ENCODE assay signal across 18 cellular contexts in the genomic region with DNA sequence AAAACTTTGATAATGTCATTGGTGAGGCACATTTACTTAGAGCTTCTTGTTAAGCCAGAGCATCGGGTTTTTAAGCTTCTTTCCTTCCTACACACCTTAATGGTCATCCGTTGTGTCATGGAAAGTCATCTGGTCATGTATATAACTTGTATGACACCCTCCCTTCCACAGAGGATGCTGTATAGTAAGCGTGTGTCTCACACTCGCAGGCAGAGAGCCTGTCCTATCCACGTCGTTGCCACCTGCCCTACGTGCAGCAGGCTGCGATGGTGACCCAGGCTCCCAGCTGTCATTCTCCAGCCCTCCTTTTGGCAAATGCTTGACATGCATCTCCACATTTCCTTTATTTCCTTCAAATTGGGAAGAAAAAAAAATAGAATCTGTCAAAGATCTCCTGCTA.
DNase-seq lines count a peak whose midpoint lies in the region; ATAC-seq and TF ChIP-seq lines count a peak whose summit lies in the region.
"Had no signal": no experiment of that assay in that cellular context is flagged by ENCODE, and none has a peak within 500 bp of the region (broad histone marks: within the 10 kb centered on the region; RNA-seq: fewer than 3 reads in every experiment).

No MANE protein-coding gene starts in this region.

- H3K79me2 ChIP-seq in DND-41 (ENCODE audit: insufficient read depth, low read length), result no peaks in the 10 kb centered on the region
- H3K79me2 ChIP-seq in GM23248 (ENCODE audit: insufficient read depth), result no peaks in the 10 kb centered on the region
- H3K79me2 ChIP-seq: parathyroid adenoma had no signal

- no peaks in the 10 kb centered on the region for H3K27me3 Mint-ChIP-seq in osteocyte (ENCODE audit: unreplicated experiment)

- peak; percentile 79 for ATAC-seq in DND-41 (ENCODE audit: insufficient read depth, low read depth)
- ATAC-seq: foreskin keratinocyte had no signal

- 70 to 75% methylated on average over 8 of the region's 8 CpGs for WGBS in GM23248 (ENCODE audit: low coverage in 1 of 2, low lambda C conversion rate in 2 of 2, missing lambda C conversion rate in 2 of 2), 2 experiments

- H3K9me3 ChIP-seq in DND-41 (ENCODE audit: insufficient read depth, low read length, severe bottlenecking) (no peaks in the 10 kb centered on the region), Peyer's patch (no peaks in the 10 kb centered on the region), GM23248 (ENCODE audit: low read depth) (no peaks in the 10 kb centered on the region)
- H3K9me3 ChIP-seq: sigmoid colon, tibial artery had no signal

- H3K27ac Mint-ChIP-seq in osteocyte (ENCODE audit: unreplicated experiment), result no peak overlapping the region

- no peak for TF ChIP-seq POLR2A in Peyer's patch (IDR thresholded peaks at IDR 0.05)

- DNase-seq in DND-41 (peak; percentile 74), NCI-H146 (lab: John Stamatoyannopoulos, UW) (peak; percentile 91), Peyer's patch (peak in 1 of 3 donors; percentile 58), osteocyte (ENCODE audit: extremely low spot score, unreplicated experiment) (peak; percentile 59), AG08396 (ENCODE audit: low spot score) (no peak), GM13977 (ENCODE audit: low spot score) (no peak), GM23248 (no peak)
- DNase-seq: activated CD4-positive, alpha-beta T cell treated with anti-CD3 and anti-CD28 coated beads, Interleukin-2, amount 50 U/mL, for 48 hours; activated naive CD4-positive, alpha-beta T cell treated with Interleukin-2 at 50 U/mL for 16 hours; dorsolateral prefrontal cortex; foreskin keratinocyte; hypothalamus; IMR-90; naive B cell; sigmoid colon; stimulated activated naive CD4-positive, alpha-beta T cell; tibial artery had no signal

- H3K9me2 ChIP-seq in GM23248 (ENCODE audit: insufficient read depth), result no peaks in the 10 kb centered on the region

- H3K4me3 ChIP-seq in DND-41 (ENCODE audit: low read depth in 1 of 2, low read length in 2 of 2), result peak overlapping the region in 1 of 2 experiments; percentile 17; a peak in 1 of 4 replicates
- H3K4me3 ChIP-seq in Peyer's patch, result no peak overlapping the region
- H3K4me3 ChIP-seq in GM23248, result no peak overlapping the region
- H3K4me3 ChIP-seq: dorsolateral prefrontal cortex, sigmoid colon, tibial artery had no signal

- H3K36me3 ChIP-seq in DND-41 (ENCODE audit: insufficient read depth, low read length) (no peaks in the 10 kb centered on the region), Peyer's patch (no peaks in the 10 kb centered on the region), GM23248 (ENCODE audit: low read depth) (no peaks in the 10 kb centered on the region)
- H3K36me3 ChIP-seq: sigmoid colon, tibial artery had no signal

- no peaks in the 10 kb centered on the region for H3K36me3 Mint-ChIP-seq in osteocyte (ENCODE audit: unreplicated experiment)

- H3K27me3 ChIP-seq in DND-41 (ENCODE audit: insufficient read depth, low read length, poor library complexity) (no peaks in the 10 kb centered on the region), Peyer's patch (no peaks in the 10 kb centered on the region), GM23248 (replicated peaks; ENCODE audit: insufficient read depth) (no peaks in the 10 kb centered on the region)
- H3K27me3 ChIP-seq: foreskin keratinocyte, sigmoid colon, tibial artery had no signal

- H3K4me2 ChIP-seq in DND-41 (ENCODE audit: insufficient read depth, low read length) (peak overlapping the region; percentile 46), GM23248 (ENCODE audit: unreplicated experiment) (no peak overlapping the region)

- H3K4me1 ChIP-seq in DND-41 (ENCODE audit: insufficient read depth, low read length) (peaks cover 60% of the 10 kb centered on the region), Peyer's patch (peaks cover 0 to 12% (median 0%) of the 10 kb centered on the region in 4 donors), GM23248 (ENCODE audit: insufficient read depth) (no peaks in the 10 kb centered on the region)
- H3K4me1 ChIP-seq: foreskin keratinocyte, sigmoid colon, tibial artery had no signal

- no peaks in the 10 kb centered on the region for H3K4me1 Mint-ChIP-seq in osteocyte (ENCODE audit: unreplicated experiment)

- H3K9ac ChIP-seq in DND-41 (ENCODE audit: low read depth, low read length) (peak overlapping the region; percentile 40), GM23248 (no peak overlapping the region)
- H3K9ac ChIP-seq: parathyroid adenoma had no signal

- H3K27ac ChIP-seq in DND-41 (ENCODE audit: low read length), result peak overlapping the region; percentile 86
- peak overlapping the region in 3 of 4 donors; percentile 40 to 74 (median 56) for H3K27ac ChIP-seq in Peyer's patch
- H3K27ac ChIP-seq in GM23248, result no peak overlapping the region
- H3K27ac ChIP-seq: dorsolateral prefrontal cortex, foreskin keratinocyte, parathyroid adenoma, sigmoid colon, tibial artery had no signal

- no peak for TF ChIP-seq CTCF in DND-41 (IDR thresholded peaks at IDR 0.05; ENCODE audit: borderline replicate concordance, extremely low read depth, low read length, poor library complexity, severe bottlenecking)
- TF ChIP-seq CTCF in Peyer's patch (IDR thresholded peaks at IDR 0.05), result no peak
- no peak for TF ChIP-seq CTCF in osteocyte (IDR thresholded peaks at IDR 0.05)
- no peak for TF ChIP-seq CTCF in GM13977 (IDR thresholded peaks at IDR 0.05; ENCODE audit: extremely low read depth, insufficient read depth, missing control alignments)

- no peaks in the 10 kb centered on the region for H3F3A ChIP-seq in GM23248 (ENCODE audit: insufficient read depth)

- no peaks in the 10 kb centered on the region for H3K9me3 Mint-ChIP-seq in osteocyte (ENCODE audit: unreplicated experiment)
- H3K9me3 Mint-ChIP-seq: naive B cell had no signal

- H3K4me3 Mint-ChIP-seq in osteocyte (ENCODE audit: unreplicated experiment), result no peak overlapping the region

- H2AFZ ChIP-seq in DND-41 (ENCODE audit: low read depth, low read length) (no peak overlapping the region; the same call in 1 of the 2 replicates), GM23248 (no peak overlapping the region)
- H2AFZ ChIP-seq: parathyroid adenoma had no signal

- H4K20me1 ChIP-seq in DND-41 (ENCODE audit: insufficient read depth, low read length) (no peaks in the 10 kb centered on the region), GM23248 (ENCODE audit: insufficient read depth) (no peaks in the 10 kb centered on the region)

- in situ Hi-C loops in GM13977 (cut with MboI; ENCODE audit: low pct_unique_long_range_greater_than_20kb, low sequenced_read_pairs, unreplicated experiment), result no loop called here
- in situ Hi-C loops in GM23248 (cut with MboI), result no loop called here

Comparison
In these comparisons a context has a peak if more than half of its experiments do, and no peak if none do; other contexts are left out.
1. DNase-seq: peak in DND-41 (single experiment), NCI-H146 (single experiment) and osteocyte (single experiment); none in AG08396 (single experiment), GM13977 (single experiment) and GM23248 (single experiment).